21 cellular contexts compared by ENCODE assay signal in the genomic region with DNA sequence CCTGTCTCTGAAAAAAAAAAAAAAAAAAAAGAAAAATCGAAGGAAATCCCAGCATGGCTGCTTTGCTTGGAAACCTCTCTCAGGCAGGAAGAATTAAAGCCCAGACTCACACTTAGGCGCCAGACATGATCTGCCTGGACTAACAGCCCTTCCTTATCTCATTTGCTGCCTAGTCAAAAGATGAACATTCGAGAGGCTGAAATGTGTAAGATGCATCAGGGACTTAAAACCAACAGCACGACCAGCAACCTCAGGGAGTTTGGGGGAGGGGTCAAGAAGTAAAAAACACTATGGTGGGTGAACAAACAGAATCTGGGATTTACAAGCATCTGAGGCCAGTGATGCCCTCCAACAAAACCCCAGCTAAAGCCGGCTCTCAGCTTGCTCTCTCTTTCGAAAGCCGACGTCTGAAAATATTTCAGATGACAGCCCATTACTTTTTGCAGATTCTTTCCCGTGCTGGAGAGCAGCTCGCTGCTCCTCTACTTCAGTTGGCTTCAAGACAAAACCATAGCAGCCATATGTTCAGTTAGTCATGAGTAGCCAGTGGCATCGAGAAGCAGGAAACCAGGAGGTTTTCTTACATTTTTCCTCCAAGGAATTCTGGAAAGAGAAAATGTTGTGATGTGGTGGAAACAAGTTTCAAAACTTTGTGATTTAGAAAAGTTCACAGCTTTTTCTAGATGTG.
DNase-seq lines count a peak whose midpoint lies in the region; ATAC-seq and TF ChIP-seq lines count a peak whose summit lies in the region.
"Had no signal": no experiment of that assay in that cellular context is flagged by ENCODE, and none has a peak within 500 bp of the region (broad histone marks: within the 10 kb centered on the region; RNA-seq: fewer than 3 reads in every experiment).

No MANE protein-coding gene starts in this region.

- no peak overlapping the region for H3K4me3 ChIP-seq in BJ (ENCODE audit: low read depth, low read length)
- H3K4me3 ChIP-seq in IMR-90 (ENCODE audit: insufficient read depth, low read depth, low read length): peak overlapping the region; percentile 13
- H3K4me3 ChIP-seq in SJCRH30: no peak overlapping the region
- H3K4me3 ChIP-seq: dorsolateral prefrontal cortex, esophagus squamous epithelium, PC-9, prostate gland had no signal

- H3K36me3 Mint-ChIP-seq in mesothelial cell of epicardium: peaks cover 10% of the 10 kb centered on the region
- H3K36me3 Mint-ChIP-seq in activated naive CD4-positive, alpha-beta T cell treated with anti-CD3 and anti-CD28 coated beads, Interleukin-2, amount 50 U/mL, for 72 hours: no peaks in the 10 kb centered on the region
- H3K36me3 Mint-ChIP-seq: naive thymus-derived CD4-positive, alpha-beta T cell had no signal

- H2BK15ac ChIP-seq in IMR-90 (ENCODE audit: low read depth, low read length): no peak overlapping the region

- peak overlapping the region; percentile 16 for H3K4me3 Mint-ChIP-seq in mesothelial cell of epicardium
- H3K4me3 Mint-ChIP-seq: activated CD8-positive, alpha-beta T cell treated with anti-CD3 and anti-CD28 coated beads for 36 hours; activated T-helper 1 cell treated with anti-CD3 and anti-CD28 coated beads, Interleukin-12 subunit alpha, Interleukin-12 subunit beta, Interleukin-2, Interleukin-4 antibody, amounts not matched to agents 30 ng/mL and 10 ng/mL and 1 ng/mL, durations not matched to agents 14 hours and 24 hours and 36 hours; naive thymus-derived CD4-positive, alpha-beta T cell had no signal

- H3K18ac ChIP-seq in IMR-90 (ENCODE audit: low read depth, low read length): peak overlapping the region; percentile 4; the same call in 1 of the 2 replicates

- 0% methylated on average over 1 of the region's 11 CpGs; no CpG with 5 or more reads in 1 of the 2 experiments for WGBS in IMR-90 (ENCODE audit: extremely low coverage in 2 of 2, insufficient read length in 1 of 2), 2 experiments

- DNase-seq in BJ (ENCODE audit: low read depth): peak; percentile 42
- DNase-seq in IMR-90: peak; percentile 90
- DNase-seq in dedifferentiated amniotic fluid mesenchymal stem cell (ENCODE audit: extremely low spot score): peak; percentile 54
- no peak for DNase-seq in mesothelial cell of epicardium (ENCODE audit: low spot score in 2 of 2, unreplicated experiment in 2 of 2)
- no peak for DNase-seq in cortex of kidney (lab: John Stamatoyannopoulos, UW)
- DNase-seq in SJCRH30: no peak
- no peak for DNase-seq in activated naive CD4-positive, alpha-beta T cell treated with anti-CD3 and anti-CD28 coated beads, Interleukin-2, amount 50 U/mL, for 72 hours (ENCODE audit: low spot score in 2 of 2)
- DNase-seq in glomerular visceral epithelial cell (ENCODE audit: extremely low spot score): no peak
- DNase-seq: activated CD8-positive, alpha-beta T cell treated with anti-CD3 and anti-CD28 coated beads for 36 hours; AML-193; esophagus squamous epithelium; Kasumi-1; naive thymus-derived CD4-positive, alpha-beta T cell; NCI-H1694 treated with DMSO at 0.1 percent for 48 hours; NCI-H510A; PC-9; stimulated activated CD4-positive, alpha-beta T cell treated with anti-CD3 and anti-CD28 coated beads, Interleukin-12 subunit alpha, Interleukin-12 subunit beta, amount 100 ng/mL, for 4 hours; stimulated activated naive CD4-positive, alpha-beta T cell treated with Interleukin-2 at 50 U/mL for 16 hours had no signal

- TF ChIP-seq POLR2A in IMR-90 (IDR thresholded peaks at IDR 0.05; ENCODE audit: low read depth, low read length): no peak

- H3K4me2 ChIP-seq in IMR-90 (ENCODE audit: low read depth, low read length): peak overlapping the region; percentile 85
- H3K4me2 ChIP-seq: PC-9 had no signal

- peaks cover 31% of the 10 kb centered on the region for H3K4me1 Mint-ChIP-seq in mesothelial cell of epicardium
- H3K4me1 Mint-ChIP-seq: naive thymus-derived CD4-positive, alpha-beta T cell had no signal

- intact Hi-C loops in IMR-90 (cut with micrococcal nuclease): loop anchor here (2.0 to 5.0 kb wide), 2 partner anchors 95 to 427 kb away; a partner anchor contains a TSS

- peaks cover 15% of the 10 kb centered on the region for H3K4me1 ChIP-seq in IMR-90 (ENCODE audit: control insufficient read depth, insufficient read depth, low read length)
- H3K4me1 ChIP-seq in SJCRH30: peaks cover 5% of the 10 kb centered on the region; the same call in 1 of the 2 replicates
- H3K4me1 ChIP-seq: esophagus squamous epithelium, prostate gland had no signal

- no TSS peak for BruUV-seq in IMR-90 (replicated peaks; lab: Mats Ljungman, UMichigan)

- CTCF ChIA-PET in BJ (lab: Yijun Ruan, JAX): no interaction called here
- CTCF ChIA-PET in IMR-90 (lab: Yijun Ruan, JAX): interaction anchor here (0.5 kb wide), 1 partner anchor 508 kb away, joined by 4 read pairs; no protein-coding TSS in a partner anchor

- H2AK9ac ChIP-seq in IMR-90 (replicated peaks; ENCODE audit: low read depth, low read length, poor library complexity): no peak overlapping the region

- no peaks in the 10 kb centered on the region for H3K9me3 ChIP-seq in IMR-90 (ENCODE audit: control insufficient read depth, insufficient read depth, low read length)
- no peaks in the 10 kb centered on the region for H3K9me3 ChIP-seq in SJCRH30 (replicated peaks)
- H3K9me3 ChIP-seq: esophagus squamous epithelium, prostate gland had no signal

- peaks cover 0 to 17% of the 10 kb centered on the region in 2 experiments; a peak in 1 of 4 replicates for H3K79me1 ChIP-seq in IMR-90 (ENCODE audit: low read depth in 1 of 2, low read length in 2 of 2)

- no peak overlapping the region for H2AK5ac ChIP-seq in IMR-90 (ENCODE audit: low read depth, low read length)

- 0 out of 2 replicates have a peak overlapping the region, but pooled peaks have one; percentile 8 for H3K4ac ChIP-seq in IMR-90 (ENCODE audit: low read depth, low read length)

- H3K9me1 ChIP-seq in IMR-90 (ENCODE audit: insufficient read depth, low read length): peaks cover 4% of the 10 kb centered on the region; the same call in 1 of the 2 replicates

- TF ChIP-seq RAD21 in IMR-90 (IDR thresholded peaks at IDR 0.05; ENCODE audit: low read length): no peak

- POLR2A ChIA-PET in BJ (lab: Charles Lee) (interaction anchor here (0.6 kb wide), 1 partner anchor 94 kb away, joined by 3 read pairs; no protein-coding TSS in a partner anchor), IMR-90 (lab: Charles Lee; ENCODE audit: unreplicated experiment) (no interaction called here)

- peak overlapping the region; percentile 3 for H2AFZ ChIP-seq in IMR-90 (replicated peaks; ENCODE audit: low read length, poor library complexity)
- H2AFZ ChIP-seq: PC-9 had no signal

- peak; percentile 87 for ATAC-seq in IMR-90 (ENCODE audit: low read depth)
- no peak for ATAC-seq in activated naive CD4-positive, alpha-beta T cell treated with anti-CD3 and anti-CD28 coated beads, Interleukin-2, amount 50 U/mL, for 72 hours
- ATAC-seq: activated CD8-positive, alpha-beta T cell treated with anti-CD3 and anti-CD28 coated beads for 36 hours; naive thymus-derived CD4-positive, alpha-beta T cell had no signal

- H3K36me3 ChIP-seq in BJ (ENCODE audit: control insufficient read depth, insufficient read depth, low read length): peaks cover 1% of the 10 kb centered on the region; the same call in 1 of the 2 replicates
- H3K36me3 ChIP-seq in IMR-90 (ENCODE audit: control insufficient read depth, insufficient read depth, low read length): peaks cover 5% of the 10 kb centered on the region; the same call in 1 of the 2 replicates
- no peaks in the 10 kb centered on the region for H3K36me3 ChIP-seq in SJCRH30
- H3K36me3 ChIP-seq: prostate gland had no signal

- peak overlapping the region; percentile 86 for H3K27ac Mint-ChIP-seq in mesothelial cell of epicardium
- H3K27ac Mint-ChIP-seq in activated naive CD4-positive, alpha-beta T cell treated with anti-CD3 and anti-CD28 coated beads, Interleukin-2, amount 50 U/mL, for 72 hours: no peak overlapping the region
- H3K27ac Mint-ChIP-seq: activated CD8-positive, alpha-beta T cell treated with anti-CD3 and anti-CD28 coated beads for 36 hours; activated T-helper 1 cell treated with anti-CD3 and anti-CD28 coated beads, Interleukin-12 subunit alpha, Interleukin-12 subunit beta, Interleukin-2, Interleukin-4 antibody, amounts not matched to agents 30 ng/mL and 10 ng/mL and 1 ng/mL, durations not matched to agents 14 hours and 24 hours and 36 hours; naive thymus-derived CD4-positive, alpha-beta T cell had no signal

- peak overlapping the region; percentile 6; the same call in 1 of the 2 replicates for H3K14ac ChIP-seq in IMR-90 (replicated peaks; ENCODE audit: low read depth, low read length)

- TF ChIP-seq CTCF in BJ (IDR thresholded peaks at IDR 0.05; ENCODE audit: insufficient read depth, low read depth, low read length) (no peak), IMR-90 (conservative IDR thresholded peaks at IDR 0.05; ENCODE audit: low read depth, low read length) (no peak), mesothelial cell of epicardium (IDR thresholded peaks at IDR 0.05; ENCODE audit: unreplicated experiment) (no peak)

- H2BK5ac ChIP-seq in IMR-90 (ENCODE audit: low read depth, low read length, poor library complexity, severe bottlenecking): peak overlapping the region; percentile 10

- 0 out of 4 replicates have a peak overlapping the region, but pooled peaks of 1 of the 2 experiments have one; percentile 20 for H4K8ac ChIP-seq in IMR-90 (ENCODE audit: low read depth in 2 of 2, low read length in 2 of 2)

- dilution Hi-C loops in IMR-90 (cut with HindIII; ENCODE audit: low sequenced_read_pairs, unreplicated experiment): no loop called here

- H3K27ac ChIP-seq in IMR-90 (ENCODE audit: insufficient read depth, low read length): peak overlapping the region; percentile 33; the same call in 1 of the 2 replicates
- no peak overlapping the region for H3K27ac ChIP-seq in SJCRH30
- H3K27ac ChIP-seq: dorsolateral prefrontal cortex, esophagus squamous epithelium, PC-9, prostate gland had no signal

- H3K27me3 ChIP-seq in BJ (ENCODE audit: control insufficient read depth, insufficient read depth, low read length): no peaks in the 10 kb centered on the region
- H3K27me3 ChIP-seq in IMR-90 (ENCODE audit: control insufficient read depth, insufficient read depth, low read length): no peaks in the 10 kb centered on the region
- no peaks in the 10 kb centered on the region for H3K27me3 ChIP-seq in SJCRH30
- H3K27me3 ChIP-seq: dorsolateral prefrontal cortex, esophagus squamous epithelium had no signal

- no peak overlapping the region for H3K56ac ChIP-seq in IMR-90 (ENCODE audit: extremely low read depth, insufficient read depth, low read length)

- H3K9ac ChIP-seq in IMR-90 (ENCODE audit: low read depth, low read length): peak overlapping the region; percentile 36; the same call in 1 of the 2 replicates

- H3K23ac ChIP-seq in IMR-90 (ENCODE audit: low read depth, low read length): peak overlapping the region; percentile 21; the same call in 1 of the 2 replicates

- no peak overlapping the region for H4K91ac ChIP-seq in IMR-90 (ENCODE audit: insufficient read depth, low read depth, low read length)

- in situ Hi-C loops in IMR-90 (cut with MboI; ENCODE audit: low sequenced_read_pairs): no loop called here

- H4K5ac ChIP-seq in IMR-90 (ENCODE audit: low read depth, low read length): no peak overlapping the region

- peak overlapping the region; percentile 9; the same call in 1 of the 2 replicates for H2BK20ac ChIP-seq in IMR-90 (ENCODE audit: low read depth, low read length)

- no peaks in the 10 kb centered on the region for H3K9me3 Mint-ChIP-seq in mesothelial cell of epicardium
- H3K9me3 Mint-ChIP-seq in activated naive CD4-positive, alpha-beta T cell treated with anti-CD3 and anti-CD28 coated beads, Interleukin-2, amount 50 U/mL, for 72 hours: no peaks in the 10 kb centered on the region
- H3K9me3 Mint-ChIP-seq: activated CD8-positive, alpha-beta T cell treated with anti-CD3 and anti-CD28 coated beads for 36 hours had no signal

- H3K27me3 Mint-ChIP-seq in mesothelial cell of epicardium (ENCODE audit: low read depth): no peaks in the 10 kb centered on the region
- H3K27me3 Mint-ChIP-seq: activated CD8-positive, alpha-beta T cell treated with anti-CD3 and anti-CD28 coated beads for 36 hours; naive thymus-derived CD4-positive, alpha-beta T cell had no signal

- no peaks in the 10 kb centered on the region for H4K20me1 ChIP-seq in IMR-90 (ENCODE audit: insufficient read depth, low read length)

- no peak overlapping the region for H2BK120ac ChIP-seq in IMR-90 (ENCODE audit: low read depth, low read length)

Comparison
In these comparisons a context has a peak if more than half of its experiments do, and no peak if none do; other contexts are left out.
1. DNase-seq: peak in BJ (single experiment), IMR-90 (single experiment) and dedifferentiated amniotic fluid mesenchymal stem cell (single experiment); none in mesothelial cell of epicardium (0 of 2), cortex of kidney (single experiment), SJCRH30 (0 of 2), activated naive CD4-positive, alpha-beta T cell treated with anti-CD3 and anti-CD28 coated beads, Interleukin-2, amount 50 U/mL, for 72 hours (0 of 2) and glomerular visceral epithelial cell (single experiment).